ENCODE assay signal across 8 cellular contexts in genomic region chr20:62929051-62929538, GRCh38. TPM values are rescaled to one million over a fixed set of nuclear protein-coding genes. Genes with fewer than 3 reads are reported as not detected.
A peak's percentile ranks its signal among the peaks of the same experiment; 100 is the strongest.
DNase-seq lines count a peak whose midpoint lies in the region; ATAC-seq lines count a peak whose summit lies in the region.

No MANE protein-coding gene starts in this region.

- in situ Hi-C loops in HAP-1 (cut with MboI; ENCODE audit: low sequenced_read_pairs) = no loop called here

- no peaks in the 10 kb centered on the region for H3K27me3 Mint-ChIP-seq in activated CD4-positive, alpha-beta T cell treated with anti-CD3 and anti-CD28 coated beads for 36 hours
- H3K27me3 Mint-ChIP-seq in dendritic cell treated with granulocyte-macrophage colony-stimulating factor and Interleukin-4, amounts not matched to agents 40 ng/mL and 50 ng/mL, for 4 days = no peaks in the 10 kb centered on the region

- peaks cover 60% of the 10 kb centered on the region for H3K4me1 Mint-ChIP-seq in activated CD4-positive, alpha-beta T cell treated with anti-CD3 and anti-CD28 coated beads for 36 hours
- peaks cover 70% of the 10 kb centered on the region for H3K4me1 Mint-ChIP-seq in dendritic cell treated with granulocyte-macrophage colony-stimulating factor and Interleukin-4, amounts not matched to agents 40 ng/mL and 50 ng/mL, for 4 days (ENCODE audit: low read depth)

- peak overlapping the region; percentile 52 for H3K27ac Mint-ChIP-seq in activated CD4-positive, alpha-beta T cell treated with anti-CD3 and anti-CD28 coated beads for 36 hours
- peak overlapping the region; percentile 91 for H3K27ac Mint-ChIP-seq in dendritic cell treated with granulocyte-macrophage colony-stimulating factor and Interleukin-4, amounts not matched to agents 40 ng/mL and 50 ng/mL, for 4 days

- peaks cover 30% of the 10 kb centered on the region for H3K4me1 ChIP-seq in HAP-1

- H3K9me3 Mint-ChIP-seq in activated CD4-positive, alpha-beta T cell treated with anti-CD3 and anti-CD28 coated beads for 36 hours (ENCODE audit: low read depth) = no peaks in the 10 kb centered on the region
- no peaks in the 10 kb centered on the region for H3K9me3 Mint-ChIP-seq in dendritic cell treated with granulocyte-macrophage colony-stimulating factor and Interleukin-4, amounts not matched to agents 40 ng/mL and 50 ng/mL, for 4 days

- peaks cover 14% of the 10 kb centered on the region for H3K36me3 ChIP-seq in HAP-1 (replicated peaks)

- H3K27ac ChIP-seq in layer of hippocampus (ENCODE audit: low read depth, low read length) = peak overlapping the region; percentile 53

- POLR2A ChIA-PET in activated CD4-positive, alpha-beta T cell treated with anti-CD3 and anti-CD28 coated beads for 36 hours (lab: Charles Lee) = interaction anchor here (2.9 kb wide), 1 partner anchor 9 kb away, joined by 18 read pairs; the partner anchor contains the start of gene GID8

- H3K27me3 ChIP-seq in HAP-1 (ENCODE audit: low read depth) (no peaks in the 10 kb centered on the region), layer of hippocampus (ENCODE audit: control insufficient read depth, insufficient read depth, low read length) (no peaks in the 10 kb centered on the region)

- peaks cover 11% of the 10 kb centered on the region for H3K36me3 Mint-ChIP-seq in activated CD4-positive, alpha-beta T cell treated with anti-CD3 and anti-CD28 coated beads for 36 hours (ENCODE audit: low read depth)
- H3K36me3 Mint-ChIP-seq in dendritic cell treated with granulocyte-macrophage colony-stimulating factor and Interleukin-4, amounts not matched to agents 40 ng/mL and 50 ng/mL, for 4 days (ENCODE audit: low read depth) = peaks cover 27% of the 10 kb centered on the region

- ATAC-seq in activated CD4-positive, alpha-beta T cell treated with anti-CD3 and anti-CD28 coated beads for 36 hours = peak; percentile 56
- no peak for ATAC-seq in GM18511 (IDR thresholded peaks at IDR 0.05; ENCODE audit: unreplicated experiment)

- DNase-seq in HAP-1 (ENCODE audit: low spot score in 2 of 2) (peak in 1 of 2 experiments; percentile 74), NCI-H2081 (lab: John Stamatoyannopoulos, UW) (no peak), A172 (ENCODE audit: low spot score) (no peak)
- peak; percentile 80 for DNase-seq in activated CD4-positive, alpha-beta T cell treated with anti-CD3 and anti-CD28 coated beads for 36 hours
- DNase-seq in stimulated activated CD8-positive, alpha-beta memory T cell treated with anti-CD3 and anti-CD28 coated beads, Interleukin-2, amount 100 ng/mL, for 48 hours (ENCODE audit: low read depth in 2 of 2) = peak; percentile 48 to 59

- peak overlapping the region; percentile 20 for H3K4me3 ChIP-seq in HAP-1

- CTCF ChIA-PET in activated CD4-positive, alpha-beta T cell treated with anti-CD3 and anti-CD28 coated beads for 36 hours (lab: Charles Lee) = interaction anchor here (0.6 to 3.9 kb wide), 3 partner anchors 7 to 28 kb away, joined by 4 to 15 read pairs (median 5); no protein-coding TSS in a partner anchor

- intact Hi-C loops in activated CD4-positive, alpha-beta T cell treated with anti-CD3 and anti-CD28 coated beads for 36 hours (cut with DNase I, micrococcal nuclease) = loop anchor here (2.0 to 10.0 kb wide), 7 partner anchors 70 to 787 kb away; partner anchors contain the start of genes ARFGAP1 (in 1 of the 2), GMEB2 (in 1 of the 2), PSMA7 (in 1 of the 2) and RPS21 (in 1 of the 2)
- intact Hi-C loops in dendritic cell treated with granulocyte-macrophage colony-stimulating factor and Interleukin-4, amounts not matched to agents 40 ng/mL and 50 ng/mL, for 4 days (cut with micrococcal nuclease) = no loop called here

- peak overlapping the region; percentile 84 for H3K4me3 Mint-ChIP-seq in activated CD4-positive, alpha-beta T cell treated with anti-CD3 and anti-CD28 coated beads for 36 hours
- peak overlapping the region; percentile 88 for H3K4me3 Mint-ChIP-seq in dendritic cell treated with granulocyte-macrophage colony-stimulating factor and Interleukin-4, amounts not matched to agents 40 ng/mL and 50 ng/mL, for 4 days

- no peaks in the 10 kb centered on the region for H3K9me3 ChIP-seq in HAP-1

RNA-seq across cellular contexts. Expression of gene DIDO1, which starts 2.8 kb away (rescaled TPM):
- 10 to 100 TPM; 43.7 to 49.7 TPM for total RNA-seq in activated CD4-positive, alpha-beta T cell treated with anti-CD3 and anti-CD28 coated beads for 36 hours
- total RNA-seq in A172 (2014; rRNA removed; shearing (Covaris generic)) = 33.8 and 38.1 TPM in 2 replicates

RNA-seq across cellular contexts. Expression of gene GID8, which starts 8.9 kb away (rescaled TPM):
- total RNA-seq in activated CD4-positive, alpha-beta T cell treated with anti-CD3 and anti-CD28 coated beads for 36 hours = 10 to 100 TPM; 30.7 to 39.9 TPM
- 25.8 and 28.9 TPM in 2 replicates for total RNA-seq in A172 (2014; rRNA removed; shearing (Covaris generic))

RNA-seq across cellular contexts. Expression of gene SLC17A9, which starts 23.4 kb away (rescaled TPM):
- total RNA-seq in activated CD4-positive, alpha-beta T cell treated with anti-CD3 and anti-CD28 coated beads for 36 hours = 10 to 100 TPM; 16.2 to 16.5 TPM
- not detected in 2 replicates for total RNA-seq in A172 (2014; rRNA removed; shearing (Covaris generic))

Comparison
In these comparisons a context has a peak if more than half of its experiments do, and no peak if none do; other contexts are left out.
1. DNase-seq: peak in activated CD4-positive, alpha-beta T cell treated with anti-CD3 and anti-CD28 coated beads for 36 hours (single experiment) and stimulated activated CD8-positive, alpha-beta memory T cell treated with anti-CD3 and anti-CD28 coated beads, Interleukin-2, amount 100 ng/mL, for 48 hours (2 of 2); none in NCI-H2081 (0 of 2) and A172 (single experiment).
2. RNA of gene SLC17A9, which starts 23.4 kb away (total RNA-seq): 16.2 to 16.5 TPM in activated CD4-positive, alpha-beta T cell treated with anti-CD3 and anti-CD28 coated beads for 36 hours; not detected in A172; every median in the first group is over 10 times any median in the second.